In the genomic region with DNA sequence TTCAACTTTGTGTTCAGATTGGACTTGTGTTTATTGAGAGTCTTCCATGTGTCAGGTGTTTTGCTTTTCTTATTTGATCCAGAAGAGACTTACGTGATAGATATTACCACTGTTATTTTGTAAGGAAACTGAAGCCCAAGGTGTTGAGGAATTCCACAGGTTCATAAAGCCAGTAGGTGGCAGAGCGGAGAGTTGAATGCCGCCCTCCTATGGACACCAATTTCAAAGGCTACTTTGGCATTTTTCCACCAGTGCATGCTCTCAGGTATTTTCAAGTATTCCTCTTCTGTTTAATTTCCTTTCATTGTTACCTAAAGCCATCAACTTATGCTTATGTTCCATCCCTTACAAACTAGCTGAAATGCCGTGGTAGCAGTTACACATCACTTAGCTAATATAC, we compare ENCODE assay signal across 21 cellular contexts.
DNase-seq lines count a peak whose midpoint lies in the region; ATAC-seq and TF ChIP-seq lines count a peak whose summit lies in the region.
"Had no signal": no experiment of that assay in that cellular context is flagged by ENCODE, and none has a peak within 500 bp of the region (broad histone marks: within the 10 kb centered on the region; RNA-seq: fewer than 3 reads in every experiment).

No MANE protein-coding gene starts in this region.

- no peak for ATAC-seq in effector memory CD8-positive, alpha-beta T cell (replicated peaks)

- H3K4me3 ChIP-seq in retinal pigment epithelial cell (ENCODE audit: low read length) = no peak overlapping the region
- H3K4me3 ChIP-seq: HAP-1, left ventricle myocardium inferior, prostate gland, uterus had no signal

- H3K36me3 Mint-ChIP-seq in effector memory CD8-positive, alpha-beta T cell (ENCODE audit: insufficient read depth) = peaks cover 15% of the 10 kb centered on the region

- peak overlapping the region; percentile 26 to 54 for H3K27ac Mint-ChIP-seq in effector memory CD8-positive, alpha-beta T cell
- H3K27ac Mint-ChIP-seq: activated naive CD4-positive, alpha-beta T cell treated with anti-CD3 and anti-CD28 coated beads, Interleukin-2, amount 10 ng/mL, durations not matched to agents 7 days and 5 days; stimulated activated naive CD8-positive, alpha-beta T cell treated with anti-CD3 and anti-CD28 coated beads, Interleukin-15, Interleukin-2, amounts not matched to agents 100 ng/mL and 50 ng/mL, for 24 hours had no signal

- H3K4me1 Mint-ChIP-seq in effector memory CD8-positive, alpha-beta T cell (ENCODE audit: low read depth in 2 of 2) = peaks cover 17 to 18% of the 10 kb centered on the region in 2 donors

- no peak overlapping the region for H3K4me3 Mint-ChIP-seq in effector memory CD8-positive, alpha-beta T cell
- H3K4me3 Mint-ChIP-seq: activated naive CD4-positive, alpha-beta T cell treated with anti-CD3 and anti-CD28 coated beads, Interleukin-2, amount 10 ng/mL, durations not matched to agents 7 days and 5 days; CD8-positive, alpha-beta memory T cell; stimulated activated naive CD8-positive, alpha-beta T cell treated with anti-CD3 and anti-CD28 coated beads, Interleukin-15, Interleukin-2, amounts not matched to agents 100 ng/mL and 50 ng/mL, for 24 hours had no signal

- TF ChIP-seq CTCF in retinal pigment epithelial cell (conservative IDR thresholded peaks at IDR 0.05; ENCODE audit: low read depth, low read length) = peak; percentile 4

- no peaks in the 10 kb centered on the region for H3K27me3 Mint-ChIP-seq in effector memory CD8-positive, alpha-beta T cell
- H3K27me3 Mint-ChIP-seq: activated naive CD4-positive, alpha-beta T cell treated with anti-CD3 and anti-CD28 coated beads, Interleukin-2, amount 10 ng/mL, durations not matched to agents 7 days and 5 days; CD8-positive, alpha-beta memory T cell; stimulated activated naive CD8-positive, alpha-beta T cell treated with anti-CD3 and anti-CD28 coated beads, Interleukin-15, Interleukin-2, amounts not matched to agents 100 ng/mL and 50 ng/mL, for 24 hours had no signal

- H3K9me3 Mint-ChIP-seq in effector memory CD8-positive, alpha-beta T cell = no peaks in the 10 kb centered on the region
- H3K9me3 Mint-ChIP-seq: activated naive CD4-positive, alpha-beta T cell treated with anti-CD3 and anti-CD28 coated beads, Interleukin-2, amount 10 ng/mL, durations not matched to agents 7 days and 5 days; CD8-positive, alpha-beta memory T cell; stimulated activated naive CD8-positive, alpha-beta T cell treated with anti-CD3 and anti-CD28 coated beads, Interleukin-15, Interleukin-2, amounts not matched to agents 100 ng/mL and 50 ng/mL, for 24 hours had no signal

- DNase-seq in NCI-H748 (lab: John Stamatoyannopoulos, UW; ENCODE audit: unreplicated experiment) (peak; percentile 4), NCI-H748 treated with DMSO at 0.1 percent for 48 hours (lab: John Stamatoyannopoulos, UW) (no peak), NCI-H69 (lab: John Stamatoyannopoulos, UW) (peak; percentile 24), retinal pigment epithelial cell (ENCODE audit: low read depth) (no peak), NCI-H1417 (lab: John Stamatoyannopoulos, UW) (no peak), NCI-H526 treated with DMSO at 0.1 percent for 48 hours (lab: John Stamatoyannopoulos, UW) (no peak), globus pallidus (ENCODE audit: low spot score) (no peak)
- no peak for DNase-seq in effector memory CD8-positive, alpha-beta T cell
- DNase-seq: activated CD4-positive, alpha-beta T cell treated with anti-CD3 and anti-CD28 coated beads for 4 hours; activated naive CD4-positive, alpha-beta T cell treated with anti-CD3 and anti-CD28 coated beads, Interleukin-2, amount 10 ng/mL, durations not matched to agents 7 days and 5 days; CD8-positive, alpha-beta memory T cell; GDM1; hypothalamus; left ventricle myocardium inferior; NCI-H1436; Right ventricle myocardium superior; stimulated activated CD4-positive, alpha-beta T cell treated with anti-CD3 and anti-CD28 coated beads, Interleukin-12 subunit alpha, Interleukin-12 subunit beta, amount 100 ng/mL, for 4 hours; uterus had no signal

Comparison
In these comparisons a context has a peak if more than half of its experiments do, and no peak if none do; other contexts are left out.
1. DNase-seq: peak in NCI-H748 (single experiment) and NCI-H69 (single experiment); none in NCI-H748 treated with DMSO at 0.1 percent for 48 hours (single experiment), effector memory CD8-positive, alpha-beta T cell (0 of 3), retinal pigment epithelial cell (single experiment), NCI-H1417 (0 of 3), NCI-H526 treated with DMSO at 0.1 percent for 48 hours (single experiment) and globus pallidus (single experiment).